Comparison of ENCODE assay signal across 17 cellular contexts in genomic region chr5:95543017-95543705, GRCh38. TPM values are rescaled to one million over a fixed set of nuclear protein-coding genes. Genes with fewer than 3 reads are reported as not detected.
DNase-seq lines count a peak whose midpoint lies in the region; ATAC-seq, FAIRE-seq and TF ChIP-seq lines count a peak whose summit lies in the region.
"Had no signal": no experiment of that assay in that cellular context is flagged by ENCODE, and none has a peak within 500 bp of the region (broad histone marks: within the 10 kb centered on the region; RNA-seq: fewer than 3 reads in every experiment).

No MANE protein-coding gene starts in this region.

- CTCF ChIA-PET in HepG2 (lab: Yijun Ruan, JAX; ENCODE audit: low intra/inter-chr PET ratio, low total read pairs), result no interaction called here
- CTCF ChIA-PET in CD8-positive, alpha-beta memory T cell (lab: Charles Lee), result interaction anchor here (0.8 kb wide), 1 partner anchor 104 kb away, joined by 3 read pairs; no protein-coding TSS in a partner anchor

- DNase-seq in right lobe of liver (no peak), HepG2 (ENCODE audit: low spot score) (no peak), NCI-H69 (lab: John Stamatoyannopoulos, UW) (peak; percentile 79), NCI-H748 treated with DMSO at 0.1 percent for 48 hours (lab: John Stamatoyannopoulos, UW) (no peak), AG08395 (ENCODE audit: low spot score) (no peak), activated gamma-delta T cell (lab: John Stamatoyannopoulos, UW) (no peak)
- DNase-seq in CD8-positive, alpha-beta memory T cell, result no peak
- DNase-seq: AML-193; caudate nucleus; kidney; NCI-H1436; PC-9; stimulated activated CD4-positive, alpha-beta T cell treated with anti-CD3 and anti-CD28 coated beads, Interleukin-4, amount 100 ng/mL, for 1 hour had no signal

- H3K9me3 ChIP-seq in right lobe of liver, result no peaks in the 10 kb centered on the region
- H3K9me3 ChIP-seq in HepG2 (ENCODE audit: low read length), result no peaks in the 10 kb centered on the region
- H3K9me3 ChIP-seq in CD8-positive, alpha-beta memory T cell (ENCODE audit: low read length), result no peaks in the 10 kb centered on the region
- H3K9me3 ChIP-seq: neutrophil had no signal

- no peak for TF ChIP-seq CTCF in right lobe of liver (IDR thresholded peaks at IDR 0.05)
- TF ChIP-seq CTCF in HepG2 (CRISPR knock-in tag; IDR thresholded peaks at IDR 0.05), result no peak

- FAIRE-seq in HepG2 (lab: Jason Lieb, UNC) (no peak), endometrium (lab: Jason Lieb, UNC) (peak; percentile 53)
- FAIRE-seq: TTC549 had no signal

- ATAC-seq in right lobe of liver, result peak in 3 of 4 donors; percentile 43 to 84 (median 49)
- ATAC-seq in HepG2, result no peak

- no peak overlapping the region for H3K4me3 Mint-ChIP-seq in CD8-positive, alpha-beta memory T cell
- H3K4me3 Mint-ChIP-seq: activated T-helper 1 cell treated with anti-CD3 and anti-CD28 coated beads, Interleukin-12 subunit alpha, Interleukin-12 subunit beta, Interleukin-2, Interleukin-4 antibody, amounts not matched to agents 30 ng/mL and 10 ng/mL and 1 ng/mL, durations not matched to agents 14 hours and 24 hours and 36 hours had no signal

- intact Hi-C loops in right lobe of liver (cut with DNase I) (no loop called here), HepG2 (cut with micrococcal nuclease; ENCODE audit: unreplicated experiment) (no loop called here)

- H3K36me3 ChIP-seq in right lobe of liver (peaks cover 0 to 65% (median 15%) of the 10 kb centered on the region in 4 donors), HepG2 (replicated peaks in 1 of 2; ENCODE audit: control insufficient read depth in 1 of 2, insufficient read depth in 2 of 2, low read length in 2 of 2) (peaks cover 3 to 58% of the 10 kb centered on the region in 2 experiments)
- H3K36me3 ChIP-seq in CD8-positive, alpha-beta memory T cell (ENCODE audit: insufficient read depth, low read length), result peaks cover 13% of the 10 kb centered on the region

- BruUV-seq in HepG2 (replicated peaks; lab: Mats Ljungman, UMichigan), result no TSS peak

- H3K36me3 Mint-ChIP-seq in CD8-positive, alpha-beta memory T cell, result peaks cover 19 to 41% (median 34%) of the 10 kb centered on the region in 3 donors

- peak overlapping the region in 2 of 8 donors; percentile 2 to 31 for H3K27ac Mint-ChIP-seq in CD8-positive, alpha-beta memory T cell
- H3K27ac Mint-ChIP-seq: activated T-helper 1 cell treated with anti-CD3 and anti-CD28 coated beads, Interleukin-12 subunit alpha, Interleukin-12 subunit beta, Interleukin-2, Interleukin-4 antibody, amounts not matched to agents 30 ng/mL and 10 ng/mL and 1 ng/mL, durations not matched to agents 14 hours and 24 hours and 36 hours had no signal

- H2AFZ ChIP-seq in HepG2 (ENCODE audit: low read length), result no peak overlapping the region
- H2AFZ ChIP-seq: PC-9 had no signal

- peaks cover 1% of the 10 kb centered on the region for H3K79me2 ChIP-seq in HepG2 (ENCODE audit: insufficient read depth, low read length)

- H3K9me3 Mint-ChIP-seq in CD8-positive, alpha-beta memory T cell, result no peaks in the 10 kb centered on the region
- H3K9me3 Mint-ChIP-seq: activated T-helper 1 cell treated with anti-CD3 and anti-CD28 coated beads, Interleukin-12 subunit alpha, Interleukin-12 subunit beta, Interleukin-2, Interleukin-4 antibody, amounts not matched to agents 30 ng/mL and 10 ng/mL and 1 ng/mL, durations not matched to agents 14 hours and 24 hours and 36 hours had no signal

- H4K20me1 ChIP-seq in HepG2 (ENCODE audit: insufficient read depth, low read length), result no peaks in the 10 kb centered on the region

- no peak for TF ChIP-seq RAD21 in HepG2 (CRISPR knock-in tag; IDR thresholded peaks at IDR 0.05)

- TF ChIP-seq POLR2A in right lobe of liver (IDR thresholded peaks at IDR 0.05) (no peak), HepG2 (IDR thresholded peaks at IDR 0.05; ENCODE audit: insufficient read depth in 1 of 2, low read depth in 2 of 2, low read length in 2 of 2) (no peak)

- H3K4me3 ChIP-seq in right lobe of liver, result no peak overlapping the region
- H3K4me3 ChIP-seq in HepG2 (replicated peaks in 1 of 3; ENCODE audit: insufficient read depth in 1 of 3, low read depth in 2 of 3, low read length in 3 of 3), result no peak overlapping the region
- H3K4me3 ChIP-seq in CD8-positive, alpha-beta memory T cell (ENCODE audit: low read length), result no peak overlapping the region
- H3K4me3 ChIP-seq: PC-9 had no signal

- in situ Hi-C loops in HepG2 (cut with HindIII; ENCODE audit: extremely low pct_ligation_motif_present, low pct_unique_long_range_greater_than_20kb), result no loop called here

- H3K4me2 ChIP-seq in HepG2 (ENCODE audit: low read depth, low read length), result no peak overlapping the region
- H3K4me2 ChIP-seq: PC-9 had no signal

- peaks cover 4 to 32% (median 18%) of the 10 kb centered on the region in 3 donors for H3K4me1 Mint-ChIP-seq in CD8-positive, alpha-beta memory T cell

- no peak overlapping the region for H3K9ac ChIP-seq in HepG2 (ENCODE audit: insufficient read depth, low read depth, low read length)

- no peaks in the 10 kb centered on the region for H3K4me1 ChIP-seq in right lobe of liver
- H3K4me1 ChIP-seq in HepG2 (ENCODE audit: insufficient read depth, low read length), result no peaks in the 10 kb centered on the region
- H3K4me1 ChIP-seq in CD8-positive, alpha-beta memory T cell (ENCODE audit: insufficient read depth, low read length), result no peaks in the 10 kb centered on the region

- no peak overlapping the region for H3K27ac ChIP-seq in right lobe of liver
- H3K27ac ChIP-seq in HepG2 (ENCODE audit: extremely low read length, insufficient read depth, low read length), result no peak overlapping the region
- H3K27ac ChIP-seq in CD8-positive, alpha-beta memory T cell (ENCODE audit: low read depth, low read length), result no peak overlapping the region
- H3K27ac ChIP-seq: neutrophil, PC-9 had no signal

- H3K27me3 ChIP-seq in right lobe of liver (no peaks in the 10 kb centered on the region), HepG2 (ENCODE audit: control insufficient read depth in 1 of 2, insufficient read depth in 2 of 2, low read length in 2 of 2) (no peaks in the 10 kb centered on the region)
- no peaks in the 10 kb centered on the region for H3K27me3 ChIP-seq in CD8-positive, alpha-beta memory T cell (ENCODE audit: insufficient read depth, low read length, poor library complexity, severe bottlenecking)
- H3K27me3 ChIP-seq: neutrophil had no signal

- no peak for TF ChIP-seq EP300 in HepG2 (IDR thresholded peaks at IDR 0.05; ENCODE audit: low read depth in 2 of 2, low read length in 2 of 2)
- TF ChIP-seq EP300 in HepG2 (CRISPR knock-in tag; IDR thresholded peaks at IDR 0.05; ENCODE audit: borderline replicate concordance), result no peak

- POLR2A ChIA-PET in HepG2 (lab: Yijun Ruan, JAX), result no interaction called here
- POLR2A ChIA-PET in CD8-positive, alpha-beta memory T cell (lab: Charles Lee), result no interaction called here

- 51% methylated on average over 3 of the region's 3 CpGs for WGBS in right lobe of liver (ENCODE audit: insufficient coverage, low coverage, low lambda C conversion rate, missing lambda C conversion rate)
- 87% methylated on average over 3 of the region's 3 CpGs for WGBS in HepG2 (ENCODE audit: low lambda C conversion rate)

- H3K27me3 Mint-ChIP-seq in CD8-positive, alpha-beta memory T cell, result no peaks in the 10 kb centered on the region

RNA-seq across cellular contexts. Expression of gene SKIC3, which starts 11.6 kb away (rescaled TPM):
- total RNA-seq in right lobe of liver (10 to 100 TPM; 29.0 to 42.2 (median 38.0) TPM), HepG2 (2016; rRNA removed; fragmentation: Illumina TruSeq; extraction: Trizol) (61.5 and 86.9 TPM in 2 replicates)
- total RNA-seq in HepG2 (2016; cell fraction: cytosol; rRNA removed; fragmentation: Illumina TruSeq; extraction: Trizol; ENCODE audit: low read depth), result 3.7 and 5.5 TPM in 2 replicates
- 63.6 and 87.5 TPM in 2 replicates for total RNA-seq in HepG2 (2016; cell fraction: insoluble cytoplasmic fraction; rRNA removed; fragmentation: Illumina TruSeq; extraction: Trizol)
- total RNA-seq in HepG2 (2016; cell fraction: membrane; rRNA removed; fragmentation: Illumina TruSeq; extraction: Trizol), result 18.7 and 19.0 TPM in 2 replicates
- 80.7 and 86.0 TPM in 2 replicates for total RNA-seq in HepG2 (2016; cell fraction: nucleus; rRNA removed; fragmentation: Illumina TruSeq; extraction: Trizol)
- 34.3 and 36.9 TPM in 2 replicates for polyA plus RNA-seq in HepG2 (2011; rRNA removed)
- 9.5 and 14.6 TPM in 2 replicates for polyA plus RNA-seq in HepG2 (2011; cell fraction: cytosol; rRNA removed)
- 48.8 and 59.8 TPM in 2 replicates for polyA plus RNA-seq in HepG2 (2011; cell fraction: nucleus; rRNA removed)
- polyA plus RNA-seq in HepG2 (2012), result 34.0 and 34.3 TPM in 2 replicates
- 1.2 and 1.3 TPM in 2 replicates for polyA plus RNA-seq in HepG2 (2016; cell fraction: cytosol; fragmentation: Illumina TruSeq; extraction: Trizol; ENCODE audit: low read depth)
- polyA plus RNA-seq in HepG2 (2016; cell fraction: insoluble cytoplasmic fraction; fragmentation: Illumina TruSeq; extraction: Trizol; ENCODE audit: low read depth), result 36.0 and 38.6 TPM in 2 replicates
- 3.1 and 4.3 TPM in 2 replicates for polyA plus RNA-seq in HepG2 (2016; cell fraction: membrane; fragmentation: Illumina TruSeq; extraction: Trizol; ENCODE audit: low read depth)
- polyA plus RNA-seq in HepG2 (2016; cell fraction: nucleus; fragmentation: Illumina TruSeq; extraction: Trizol; ENCODE audit: insufficient read depth, low read depth), result 63.0 and 66.8 TPM in 2 replicates
- 18.7 and 33.3 TPM in 2 replicates for polyA minus RNA-seq in HepG2 (2011; rRNA and poly(A)+ RNA removed; ENCODE audit: low replicate concordance)
- 22.9 and 27.7 TPM in 2 replicates for polyA minus RNA-seq in HepG2 (2011; cell fraction: cytosol; rRNA and poly(A)+ RNA removed)
- polyA minus RNA-seq in HepG2 (2011; cell fraction: nucleus; rRNA and poly(A)+ RNA removed), result 175 and 181 TPM in 2 replicates
- 10 to 100 TPM; 65.2 to 65.7 TPM for total RNA-seq in CD8-positive, alpha-beta memory T cell
- 40.2 TPM for polyA plus RNA-seq in CD8-positive, alpha-beta memory T cell

RNA-seq across cellular contexts. Expression of gene ARSK, which starts 11.7 kb away (rescaled TPM):
- total RNA-seq in right lobe of liver, result 1 to 10 TPM; 2.1 to 4.9 (median 4.0) TPM
- 5.9 and 7.9 TPM in 2 replicates for total RNA-seq in HepG2 (2016; rRNA removed; fragmentation: Illumina TruSeq; extraction: Trizol)
- 1.8 and 1.9 TPM in 2 replicates for total RNA-seq in HepG2 (2016; cell fraction: cytosol; rRNA removed; fragmentation: Illumina TruSeq; extraction: Trizol; ENCODE audit: low read depth)
- total RNA-seq in HepG2 (2016; cell fraction: insoluble cytoplasmic fraction; rRNA removed; fragmentation: Illumina TruSeq; extraction: Trizol), result 5.8 and 7.1 TPM in 2 replicates
- total RNA-seq in HepG2 (2016; cell fraction: membrane; rRNA removed; fragmentation: Illumina TruSeq; extraction: Trizol), result 3.2 and 4.5 TPM in 2 replicates
- 9.3 and 9.9 TPM in 2 replicates for total RNA-seq in HepG2 (2016; cell fraction: nucleus; rRNA removed; fragmentation: Illumina TruSeq; extraction: Trizol)
- polyA plus RNA-seq in HepG2 (2011; rRNA removed), result 6.0 and 7.9 TPM in 2 replicates
- 4.2 and 6.1 TPM in 2 replicates for polyA plus RNA-seq in HepG2 (2011; cell fraction: cytosol; rRNA removed)
- polyA plus RNA-seq in HepG2 (2011; cell fraction: nucleus; rRNA removed), result 1.6 and 2.2 TPM in 2 replicates
- polyA plus RNA-seq in HepG2 (2012), result 5.3 and 6.3 TPM in 2 replicates
- polyA plus RNA-seq in HepG2 (2016; cell fraction: cytosol; fragmentation: Illumina TruSeq; extraction: Trizol; ENCODE audit: low read depth), result 1.1 and 1.2 TPM in 2 replicates
- 6.0 and 7.2 TPM in 2 replicates for polyA plus RNA-seq in HepG2 (2016; cell fraction: insoluble cytoplasmic fraction; fragmentation: Illumina TruSeq; extraction: Trizol; ENCODE audit: low read depth)
- polyA plus RNA-seq in HepG2 (2016; cell fraction: membrane; fragmentation: Illumina TruSeq; extraction: Trizol; ENCODE audit: low read depth), result 2.6 and 3.0 TPM in 2 replicates
- 8.9 and 9.1 TPM in 2 replicates for polyA plus RNA-seq in HepG2 (2016; cell fraction: nucleus; fragmentation: Illumina TruSeq; extraction: Trizol; ENCODE audit: insufficient read depth, low read depth)
- polyA minus RNA-seq in HepG2 (2011; rRNA and poly(A)+ RNA removed; ENCODE audit: low replicate concordance), result 3.8 and 3.9 TPM in 2 replicates
- polyA minus RNA-seq in HepG2 (2011; cell fraction: cytosol; rRNA and poly(A)+ RNA removed), result 5.4 and 5.8 TPM in 2 replicates
- polyA minus RNA-seq in HepG2 (2011; cell fraction: nucleus; rRNA and poly(A)+ RNA removed), result 9.3 and 10.3 TPM in 2 replicates
- total RNA-seq in CD8-positive, alpha-beta memory T cell, result 1 to 10 TPM; 4.3 to 5.7 TPM
- 9.6 TPM for polyA plus RNA-seq in CD8-positive, alpha-beta memory T cell
